In the genomic region with DNA sequence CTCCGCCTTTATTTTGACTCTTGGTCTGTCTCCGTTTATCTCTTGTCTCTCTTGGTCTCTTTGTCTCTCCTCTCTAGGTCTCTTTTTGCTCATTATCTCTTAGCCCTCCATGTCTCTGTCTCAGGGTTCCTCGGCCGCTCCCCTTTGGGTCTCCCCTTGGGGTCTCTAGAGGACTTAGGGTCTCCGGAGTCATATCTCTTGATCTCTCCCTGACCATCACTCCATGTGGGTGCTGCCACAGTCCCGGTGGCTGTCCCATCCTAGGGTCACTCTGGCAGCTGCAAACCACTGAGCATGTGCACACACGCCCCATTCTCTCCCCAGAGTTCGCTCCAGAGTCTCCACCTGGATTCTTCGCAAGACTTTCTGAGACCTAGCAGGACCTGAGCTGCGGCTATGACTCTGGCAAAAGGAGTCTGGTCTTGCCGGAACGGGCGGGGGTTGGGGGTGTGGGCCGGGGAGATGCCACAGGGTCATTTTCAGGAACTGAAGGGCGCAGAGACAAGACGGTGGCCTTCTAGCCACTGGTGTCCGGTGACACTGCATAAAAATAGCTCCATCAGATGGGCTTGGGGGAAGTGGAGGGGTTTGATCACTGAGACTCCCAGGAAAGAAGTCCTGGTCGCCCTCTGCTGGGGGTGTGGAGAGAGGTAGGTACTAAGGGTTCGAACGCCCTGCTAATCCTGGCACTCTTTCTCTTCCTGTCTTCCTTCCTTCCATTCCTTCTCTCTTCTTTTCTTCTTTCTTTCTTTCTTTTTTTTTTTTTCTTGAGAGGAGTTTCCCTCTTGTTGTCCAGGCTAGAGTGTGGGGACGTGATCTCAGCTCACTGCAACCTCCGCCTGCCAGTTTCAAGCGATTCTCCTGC, we compare ENCODE assay signal across 9 cellular contexts. TPM values are rescaled to one million over a fixed set of nuclear protein-coding genes. Genes with fewer than 3 reads are reported as not detected.
DNase-seq lines count a peak whose midpoint lies in the region; ATAC-seq and TF ChIP-seq lines count a peak whose summit lies in the region.
"Had no signal": no experiment of that assay in that cellular context is flagged by ENCODE, and none has a peak within 500 bp of the region (broad histone marks: within the 10 kb centered on the region; RNA-seq: fewer than 3 reads in every experiment).

No MANE protein-coding gene starts in this region.

- BruUV-seq in A673 (replicated peaks; lab: Mats Ljungman, UMichigan): no TSS peak

- H3K4me3 ChIP-seq in A673 (ENCODE audit: low read depth, low read length, poor library complexity, severe bottlenecking): no peak overlapping the region

- peaks cover 24% of the 10 kb centered on the region for H3K27me3 ChIP-seq in A673 (replicated peaks; ENCODE audit: insufficient read depth, low read depth, low read length, poor library complexity)
- peaks cover 53% of the 10 kb centered on the region for H3K27me3 ChIP-seq in foreskin keratinocyte

- ATAC-seq in foreskin keratinocyte (peak; percentile 24), HG03439 (IDR thresholded peaks at IDR 0.05; ENCODE audit: unreplicated experiment) (no peak), GM18907 (IDR thresholded peaks at IDR 0.05; ENCODE audit: unreplicated experiment) (no peak), GM18505 (IDR thresholded peaks at IDR 0.05; ENCODE audit: unreplicated experiment) (no peak)

- in situ Hi-C loops in GM13977 (cut with MboI; ENCODE audit: low pct_unique_long_range_greater_than_20kb, low sequenced_read_pairs, unreplicated experiment): no loop called here

- intact Hi-C loops in A673 (cut with micrococcal nuclease; ENCODE audit: unreplicated experiment): no loop called here

- DNase-seq in A673 (ENCODE audit: low spot score): peak; percentile 70
- peak; percentile 28 for DNase-seq in GM13977 (ENCODE audit: low spot score)
- peak; percentile 44 for DNase-seq in RKO (ENCODE audit: low spot score)
- peak in 1 of 2 donors; percentile 40 for DNase-seq in foreskin keratinocyte
- DNase-seq in central memory CD4-positive, alpha-beta T cell: no peak

- POLR2A ChIA-PET in A673 (lab: Charles Lee; ENCODE audit: low non-redundant PET): interaction anchor here (0.6 kb wide), 1 partner anchor 75 kb away, joined by 3 read pairs; no protein-coding TSS in a partner anchor

- CTCF ChIA-PET in A673 (lab: Charles Lee): interaction anchor here (0.5 to 1.3 kb wide), 4 partner anchors 24 to 454 kb away, joined by 3 to 6 read pairs (median 4); a partner anchor contains a TSS

- TF ChIP-seq POLR2A in GM18505 (IDR thresholded peaks at IDR 0.05; ENCODE audit: borderline replicate concordance, extremely low read depth, insufficient read depth, insufficient read length): no peak

- H3K36me3 ChIP-seq in A673 (ENCODE audit: insufficient read depth, low read length, poor library complexity, severe bottlenecking): no peaks in the 10 kb centered on the region
- H3K36me3 ChIP-seq: neutrophil had no signal

- peak; percentile 53 for TF ChIP-seq CTCF in A673 (conservative IDR thresholded peaks at IDR 0.05; ENCODE audit: low read depth, low read length)
- TF ChIP-seq CTCF in GM13977 (IDR thresholded peaks at IDR 0.05; ENCODE audit: extremely low read depth, insufficient read depth, missing control alignments): peak; percentile 6
- peak; percentile 59 for TF ChIP-seq CTCF in foreskin keratinocyte (conservative IDR thresholded peaks at IDR 0.05)

- H3K9me3 ChIP-seq in A673 (ENCODE audit: low read depth, low read length, poor library complexity, severe bottlenecking): no peaks in the 10 kb centered on the region
- H3K9me3 ChIP-seq: neutrophil had no signal

- no peak overlapping the region for H3K27ac ChIP-seq in A673 (ENCODE audit: low read depth, low read length, poor library complexity, severe bottlenecking)
- H3K27ac ChIP-seq in foreskin keratinocyte: no peak overlapping the region
- H3K27ac ChIP-seq: neutrophil had no signal

- H3K4me1 ChIP-seq in A673 (ENCODE audit: insufficient read depth, low read length, poor library complexity, severe bottlenecking) (peaks cover 5% of the 10 kb centered on the region), foreskin keratinocyte (no peaks in the 10 kb centered on the region)

RNA-seq across cellular contexts. Expression of a gene that starts 1.2 kb away (rescaled TPM):
- total RNA-seq in A673 (2021) (not detected in 2 replicates), foreskin keratinocyte (not detected in 2 replicates)
- polyA plus RNA-seq in foreskin keratinocyte: not detected in 2 replicates

RNA-seq across cellular contexts. Expression of a gene that starts 9.1 kb away (rescaled TPM):
- total RNA-seq in A673 (2021): not detected in 2 replicates
- total RNA-seq in foreskin keratinocyte: 10.0 and 11.7 TPM in 2 replicates
- polyA plus RNA-seq in foreskin keratinocyte: 15.2 and 17.2 TPM in 2 replicates

RNA-seq across cellular contexts. Expression of a gene that starts 11.5 kb away (rescaled TPM):
- 291 and 295 TPM in 2 replicates for total RNA-seq in A673 (2021)
- total RNA-seq in foreskin keratinocyte: 138 and 160 TPM in 2 replicates
- 183 and 199 TPM in 2 replicates for polyA plus RNA-seq in foreskin keratinocyte

RNA-seq across cellular contexts. Expression of a gene that starts 16.2 kb away (rescaled TPM):
- total RNA-seq in A673 (2021): not detected in 2 replicates
- 1.1 and 1.8 TPM in 2 replicates for total RNA-seq in foreskin keratinocyte
- polyA plus RNA-seq in foreskin keratinocyte: 2.0 and 2.5 TPM in 2 replicates

RNA-seq across cellular contexts. Expression of a gene that starts 24.8 kb away (rescaled TPM):
- total RNA-seq in A673 (2021): not detected in 2 replicates
- total RNA-seq in foreskin keratinocyte: not detected in 2 replicates
- not detected in 2 replicates for polyA plus RNA-seq in foreskin keratinocyte

Comparison
In these comparisons a context has a peak if more than half of its experiments do, and no peak if none do; other contexts are left out.
1. CTCF ChIP-seq: peak in every context shown above with its lines; median percentile 59 in foreskin keratinocyte; 53 in A673; 6 in GM13977.
2. RNA of a gene that starts 9.1 kb away (total RNA-seq): 10.0 to 11.7 TPM in foreskin keratinocyte; not detected in A673; every median in the first group is over 10 times any median in the second.